8 cellular contexts compared by ENCODE assay signal in the genomic region with DNA sequence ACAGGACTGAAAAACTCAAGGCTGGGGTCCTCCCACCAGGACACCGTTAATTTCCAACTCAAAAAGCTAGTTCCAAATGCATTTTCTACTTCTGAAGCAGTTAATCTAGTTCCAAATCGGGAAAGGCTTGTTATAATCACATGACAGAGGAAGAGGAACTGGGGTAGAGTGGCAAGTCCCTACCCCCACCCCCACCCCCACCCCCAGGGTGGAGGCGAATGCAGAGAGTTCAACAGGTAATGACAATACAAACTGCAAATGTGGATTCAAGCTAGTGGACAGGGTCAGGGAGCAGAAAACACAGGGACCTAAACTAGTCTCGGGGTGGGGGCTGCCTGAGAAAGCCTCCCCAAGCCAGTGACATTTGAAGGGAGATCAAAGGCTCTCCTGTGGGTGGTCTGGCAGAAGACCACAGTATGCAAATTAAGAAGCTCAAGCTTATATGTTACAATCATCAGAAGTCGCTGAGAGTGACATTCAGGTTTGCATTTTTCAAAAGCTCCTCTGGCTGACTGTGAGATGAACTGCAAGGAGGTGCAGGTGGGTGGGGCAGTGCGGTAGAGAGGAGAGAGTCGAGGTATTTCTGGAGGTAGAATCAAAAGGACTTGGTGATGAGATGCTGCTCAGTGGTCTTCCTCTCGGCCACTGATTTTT. TPM values are rescaled to one million over a fixed set of nuclear protein-coding genes. Genes with fewer than 3 reads are reported as not detected.
DNase-seq lines count a peak whose midpoint lies in the region; ATAC-seq and TF ChIP-seq lines count a peak whose summit lies in the region.

No MANE protein-coding gene starts in this region.

- H3K36me3 ChIP-seq in Karpas-422 (ENCODE audit: insufficient read depth, low read length) = no peaks in the 10 kb centered on the region

- peak overlapping the region; percentile 69 for H3K4me2 ChIP-seq in Karpas-422 (ENCODE audit: low read depth, low read length, poor library complexity, severe bottlenecking)

- H3K4me3 Mint-ChIP-seq in activated naive CD4-positive, alpha-beta T cell treated with anti-CD3 and anti-CD28 coated beads for 36 hours = peak overlapping the region; percentile 39

- H3K4me3 ChIP-seq in Karpas-422 (ENCODE audit: low read length) = peak overlapping the region; percentile 53

- peaks cover 3% of the 10 kb centered on the region for H3K36me3 Mint-ChIP-seq in activated naive CD4-positive, alpha-beta T cell treated with anti-CD3 and anti-CD28 coated beads for 36 hours (ENCODE audit: low read depth)

- H3K4me1 Mint-ChIP-seq in activated naive CD4-positive, alpha-beta T cell treated with anti-CD3 and anti-CD28 coated beads for 36 hours (ENCODE audit: low read depth) = peaks cover 94% of the 10 kb centered on the region

- H3K9me3 Mint-ChIP-seq in activated naive CD4-positive, alpha-beta T cell treated with anti-CD3 and anti-CD28 coated beads for 36 hours = no peaks in the 10 kb centered on the region

- no peak for TF ChIP-seq CTCF in GM13976 (IDR thresholded peaks at IDR 0.05; ENCODE audit: borderline replicate concordance, control extremely low read depth, extremely low read depth, insufficient read depth, missing control alignments)

- peak overlapping the region; percentile 61 for H3K9ac ChIP-seq in Karpas-422 (ENCODE audit: low read length)

- DNase-seq in GM13976 (ENCODE audit: low spot score) = peak; percentile 70
- DNase-seq in Karpas-422 = peak; percentile 94
- DNase-seq in activated naive CD4-positive, alpha-beta T cell treated with anti-CD3 and anti-CD28 coated beads for 36 hours = peak; percentile 62
- DNase-seq in stimulated activated CD8-positive, alpha-beta memory T cell treated with anti-CD3 and anti-CD28 coated beads, Interleukin-4, amount 100 ng/mL, for 48 hours = peak; percentile 64
- no peak for DNase-seq in ecto neural progenitor cell (ENCODE audit: low spot score)
- no peak for DNase-seq in A172 (ENCODE audit: low spot score)
- DNase-seq in NCI-H446 treated with DMSO at 0.1 percent for 48 hours (lab: John Stamatoyannopoulos, UW) = no peak

- peaks cover 91% of the 10 kb centered on the region for H3K79me2 ChIP-seq in Karpas-422 (ENCODE audit: low read length)

- peak overlapping the region; percentile 90 for H3K27ac ChIP-seq in Karpas-422 (ENCODE audit: low read length)

- H4K20me1 ChIP-seq in Karpas-422 (ENCODE audit: insufficient read depth, low read depth, low read length) = peaks cover 41% of the 10 kb centered on the region

- H2AFZ ChIP-seq in Karpas-422 (ENCODE audit: low read length) = no peak overlapping the region

- peak overlapping the region; percentile 66 for H3K27ac Mint-ChIP-seq in activated naive CD4-positive, alpha-beta T cell treated with anti-CD3 and anti-CD28 coated beads for 36 hours

- H3K9me3 ChIP-seq in Karpas-422 (ENCODE audit: low read length) = no peaks in the 10 kb centered on the region

- peak; percentile 64 for ATAC-seq in GM21447 (IDR thresholded peaks at IDR 0.05; ENCODE audit: unreplicated experiment)

- CTCF ChIA-PET in activated naive CD4-positive, alpha-beta T cell treated with anti-CD3 and anti-CD28 coated beads for 36 hours (lab: Charles Lee) = interaction anchor here (0.7 to 2.2 kb wide), 6 partner anchors 9 to 51 kb away, joined by 4 to 10 read pairs (median 5); no protein-coding TSS in a partner anchor

- in situ Hi-C loops in GM13976 (cut with MboI; ENCODE audit: low sequenced_read_pairs, unreplicated experiment) = no loop called here

- H3K27me3 Mint-ChIP-seq in activated naive CD4-positive, alpha-beta T cell treated with anti-CD3 and anti-CD28 coated beads for 36 hours (ENCODE audit: low read depth) = no peaks in the 10 kb centered on the region

- H3K9me2 ChIP-seq in Karpas-422 (replicated peaks; ENCODE audit: insufficient read depth, low read length) = no peaks in the 10 kb centered on the region

- intact Hi-C loops in activated naive CD4-positive, alpha-beta T cell treated with anti-CD3 and anti-CD28 coated beads for 36 hours (cut with micrococcal nuclease) = loop anchor here (2.0 kb wide), 1 partner anchor 49 kb away; no protein-coding TSS in a partner anchor

- H3K27me3 ChIP-seq in Karpas-422 (ENCODE audit: low read length) = no peaks in the 10 kb centered on the region

- H3K4me1 ChIP-seq in Karpas-422 (ENCODE audit: low read length) = peaks cover 97% of the 10 kb centered on the region

RNA-seq across cellular contexts. Expression of gene SLC25A19, which starts 56.4 kb away (rescaled TPM):
- 36.5 and 43.1 TPM in 2 replicates for total RNA-seq in Karpas-422 (2014; rRNA removed; shearing (Covaris generic); ENCODE audit: low replicate concordance)
- 10 to 100 TPM; 47.5 to 48.4 TPM for total RNA-seq in activated naive CD4-positive, alpha-beta T cell treated with anti-CD3 and anti-CD28 coated beads for 36 hours
- 13.6 and 22.6 TPM in 2 replicates for total RNA-seq in A172 (2014; rRNA removed; shearing (Covaris generic))

RNA-seq across cellular contexts. Expression of gene GRB2, which starts 59.8 kb away (rescaled TPM):
- 106 and 193 TPM in 2 replicates for total RNA-seq in Karpas-422 (2014; rRNA removed; shearing (Covaris generic); ENCODE audit: low replicate concordance)
- total RNA-seq in activated naive CD4-positive, alpha-beta T cell treated with anti-CD3 and anti-CD28 coated beads for 36 hours = 100 to 1,000 TPM; 166 to 169 TPM
- 116 and 123 TPM in 2 replicates for total RNA-seq in A172 (2014; rRNA removed; shearing (Covaris generic))

Comparison
In these comparisons a context has a peak if more than half of its experiments do, and no peak if none do; other contexts are left out.
1. DNase-seq: peak in GM13976 (single experiment), Karpas-422 (single experiment), activated naive CD4-positive, alpha-beta T cell treated with anti-CD3 and anti-CD28 coated beads for 36 hours (single experiment) and stimulated activated CD8-positive, alpha-beta memory T cell treated with anti-CD3 and anti-CD28 coated beads, Interleukin-4, amount 100 ng/mL, for 48 hours (single experiment); none in ecto neural progenitor cell (single experiment), A172 (single experiment) and NCI-H446 treated with DMSO at 0.1 percent for 48 hours (single experiment).